9 cellular contexts compared by ENCODE assay signal in genomic region chr7:150881189-150881588, GRCh38. TPM values are rescaled to one million over a fixed set of nuclear protein-coding genes. Genes with fewer than 3 reads are reported as not detected.
"Had no signal": no experiment of that assay in that cellular context is flagged by ENCODE, and none has a peak within 500 bp of the region (broad histone marks: within the 10 kb centered on the region; RNA-seq: fewer than 3 reads in every experiment).

No MANE protein-coding gene starts in this region.

- H3K27ac Mint-ChIP-seq: IgD-negative memory B cell had no signal

- FAIRE-seq: HepG2, HTR-8/SVneo, K562 had no signal

- ATAC-seq: HepG2, K562 had no signal

- H3K4me3 Mint-ChIP-seq: IgD-negative memory B cell had no signal

- H3K4me3 ChIP-seq: K562 had no signal

- DNase-seq: IMR-90, KBM-7, KG1 had no signal

- H3K27ac ChIP-seq: HL-60 had no signal

RNA-seq across cellular contexts. Expression of gene AOC1, which starts 28.9 kb away (rescaled TPM):
- total RNA-seq: HepG2, HT1080, IMR-90, K562 had no signal
- polyA plus RNA-seq: HepG2, IMR-90, K562 had no signal
